8 cellular contexts compared by ENCODE assay signal in the genomic region with DNA sequence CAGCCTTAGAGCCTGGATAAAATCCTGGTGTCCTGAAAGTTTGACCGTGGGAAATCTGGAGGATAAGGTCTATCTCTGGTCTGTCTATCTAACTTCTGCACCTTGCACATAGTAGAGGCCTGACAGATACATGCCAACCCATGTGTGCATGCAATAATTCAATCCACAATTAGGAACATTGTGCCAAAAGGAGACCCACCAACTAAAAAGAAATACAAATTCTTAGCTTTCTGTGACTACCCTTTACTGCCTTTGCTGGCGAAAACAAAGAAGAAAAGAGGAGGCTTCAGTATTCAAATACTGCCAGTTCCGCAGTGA. TPM values are rescaled to one million over a fixed set of nuclear protein-coding genes. Genes with fewer than 3 reads are reported as not detected.
DNase-seq lines count a peak whose midpoint lies in the region; ATAC-seq and TF ChIP-seq lines count a peak whose summit lies in the region.

No MANE protein-coding gene starts in this region.

- H3K9me3 ChIP-seq in GM23248 (ENCODE audit: low read depth) = no peaks in the 10 kb centered on the region
- no peaks in the 10 kb centered on the region; the same call in 1 of the 2 replicates for H3K9me3 ChIP-seq in SJSA1 (replicated peaks)
- no peaks in the 10 kb centered on the region for H3K9me3 ChIP-seq in sigmoid colon

- H4K20me1 ChIP-seq in GM23248 (ENCODE audit: insufficient read depth) = no peaks in the 10 kb centered on the region

- TF ChIP-seq CTCF in fibroblast of pulmonary artery (IDR thresholded peaks at IDR 0.05; ENCODE audit: low read length, missing control alignments) = no peak
- TF ChIP-seq CTCF in sigmoid colon (IDR thresholded peaks at IDR 0.05) = no peak

- in situ Hi-C loops in GM23248 (cut with MboI) = no loop called here

- H3K4me1 ChIP-seq in GM23248 (ENCODE audit: insufficient read depth) = peaks cover 24% of the 10 kb centered on the region
- H3K4me1 ChIP-seq in SJSA1 (replicated peaks) = peaks cover 4% of the 10 kb centered on the region
- H3K4me1 ChIP-seq in sigmoid colon = peaks cover 0 to 27% (median 19%) of the 10 kb centered on the region in 4 donors

- H3F3A ChIP-seq in GM23248 (ENCODE audit: insufficient read depth) = peaks cover 14% of the 10 kb centered on the region

- H3K27ac ChIP-seq in GM23248 (peak overlapping the region; percentile 71), SJSA1 (no peak overlapping the region), sigmoid colon (peak overlapping the region; percentile 87 to 94 (median 94))

- H3K79me2 ChIP-seq in GM23248 (ENCODE audit: insufficient read depth) = peaks cover 41% of the 10 kb centered on the region

- no peaks in the 10 kb centered on the region for H3K9me2 ChIP-seq in GM23248 (ENCODE audit: insufficient read depth)

- peak overlapping the region; percentile 100 for H2AFZ ChIP-seq in GM23248

- DNase-seq in GM23248 = no peak
- no peak for DNase-seq in SJSA1 (ENCODE audit: low read depth in 1 of 2, low spot score in 2 of 2)
- DNase-seq in fibroblast of pulmonary artery (ENCODE audit: low read depth) = peak; percentile 3
- DNase-seq in sigmoid colon = no peak
- DNase-seq in activated gamma-delta T cell (lab: John Stamatoyannopoulos, UW) = no peak
- no peak for DNase-seq in NCI-H187 (lab: John Stamatoyannopoulos, UW)

- H3K36me3 ChIP-seq in GM23248 (ENCODE audit: low read depth) = no peaks in the 10 kb centered on the region
- H3K36me3 ChIP-seq in SJSA1 = peaks cover 10% of the 10 kb centered on the region; the same call in 1 of the 2 replicates
- H3K36me3 ChIP-seq in sigmoid colon = no peaks in the 10 kb centered on the region

- no peak for TF ChIP-seq POLR2A in sigmoid colon (IDR thresholded peaks at IDR 0.05)

- H3K27me3 ChIP-seq in GM23248 (replicated peaks; ENCODE audit: insufficient read depth) (no peaks in the 10 kb centered on the region), SJSA1 (replicated peaks) (no peaks in the 10 kb centered on the region), sigmoid colon (peaks cover 0 to 14% (median 0%) of the 10 kb centered on the region in 3 donors)

- H3K4me3 ChIP-seq in GM23248 = peak overlapping the region; percentile 90
- H3K4me3 ChIP-seq in SJSA1 = peak overlapping the region; percentile 69
- peak overlapping the region; percentile 88 for H3K4me3 ChIP-seq in fibroblast of pulmonary artery (replicated peaks; ENCODE audit: low read depth, low read length)
- peak overlapping the region; percentile 60 to 82 (median 70) for H3K4me3 ChIP-seq in sigmoid colon

- no peak for ATAC-seq in GM18498 (IDR thresholded peaks at IDR 0.05; ENCODE audit: unreplicated experiment)
- no peak for ATAC-seq in activated CD4-positive, CD25-positive, alpha-beta regulatory T cell treated with anti-CD3 and anti-CD28 coated beads, Interleukin-2, amount 50 U/mL, for 24 hours

- H3K4me2 ChIP-seq in GM23248 (ENCODE audit: unreplicated experiment) = peak overlapping the region; percentile 94

- H3K9ac ChIP-seq in GM23248 = peak overlapping the region; percentile 84

- intact Hi-C loops in sigmoid colon (cut with DNase I) = loop anchor here (1.0 to 2.0 kb wide), 3 partner anchors 110 to 284 kb away; a partner anchor contains a TSS

- TF ChIP-seq EP300 in sigmoid colon (IDR thresholded peaks at IDR 0.05) = no peak

- 62 to 65% methylated on average over 3 of the region's 3 CpGs for WGBS in GM23248 (ENCODE audit: low coverage in 1 of 2, low lambda C conversion rate in 2 of 2, missing lambda C conversion rate in 2 of 2), 2 experiments
- 57 to 62% methylated on average over 3 of the region's 3 CpGs for WGBS in sigmoid colon, 2 donors

RNA-seq across cellular contexts. Expression of a gene that starts 0.4 kb away (rescaled TPM):
- total RNA-seq in GM23248 (2014; rRNA removed; shearing (Covaris generic)) = 25.5 and 27.9 TPM in 2 replicates
- polyA plus RNA-seq in GM23248 (2016; fragmentation: Nextera tagmentation; extraction: Ambion mirVana) = 19.2 and 22.7 TPM in 2 replicates
- total RNA-seq in SJSA1 (2014; rRNA removed; shearing (Covaris generic)) = 26.3 and 29.9 TPM in 2 replicates
- 10 to 100 TPM; 35.5 to 57.7 (median 42.6) TPM for total RNA-seq in sigmoid colon
- 10 to 100 TPM in 1 of 3 donors, 1 to 10 TPM in 2; 9.0 to 11.3 (median 9.8) TPM for polyA plus RNA-seq in sigmoid colon

RNA-seq across cellular contexts. Expression of a gene that starts 44.7 kb away (rescaled TPM):
- total RNA-seq in GM23248 (2014; rRNA removed; shearing (Covaris generic)) = not detected in 2 replicates
- 0.16 TPM in 1 of 2 replicates, not detected in the other for polyA plus RNA-seq in GM23248 (2016; fragmentation: Nextera tagmentation; extraction: Ambion mirVana)
- total RNA-seq in SJSA1 (2014; rRNA removed; shearing (Covaris generic)) = not detected in 2 replicates
- total RNA-seq in sigmoid colon = under 1 TPM in 3 of 4 donors, not detected in 1; 0.27 to 0.71 (median 0.33) TPM
- polyA plus RNA-seq in sigmoid colon = under 1 TPM in 2 of 3 donors, not detected in 1; 0.41 to 0.92 TPM
